In the genomic region with DNA sequence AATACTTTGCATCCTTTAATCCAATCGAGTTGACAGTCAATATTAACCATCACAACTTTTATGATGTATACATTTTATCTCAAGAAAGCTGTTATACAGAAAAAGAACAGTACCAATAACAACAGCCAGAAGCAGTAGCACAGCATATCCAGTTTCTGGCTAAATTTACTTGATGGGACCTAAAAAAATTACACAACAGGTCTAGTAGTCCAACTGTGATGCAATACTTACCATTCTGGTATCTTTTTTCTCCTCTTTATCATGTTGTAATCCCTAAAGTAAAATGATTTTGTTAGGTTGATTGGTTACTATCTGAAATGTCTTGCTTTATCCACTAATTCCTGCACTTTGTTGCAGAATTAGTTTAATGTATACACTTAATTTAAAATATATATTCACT, we compare ENCODE assay signal across 1 cellular context.
TF ChIP-seq lines count a peak whose summit lies in the region.

No MANE protein-coding gene starts in this region.

TF ChIP-seq in K562, 482 proteins besides CTCF, POLR2A, EP300 and RAD21 (continued from another document):
- TF ChIP-seq ZKSCAN8 (CRISPR knock-in tag; IDR thresholded peaks at IDR 0.05) (no peak), CEBPB (tag; IDR thresholded peaks at IDR 0.05) (peak; percentile 74), TGIF2 (CRISPR knock-in tag; IDR thresholded peaks at IDR 0.05) (no peak), SIRT6 (IDR thresholded peaks at IDR 0.05; ENCODE audit: low read depth, low read length) (no peak), CBFB (CRISPR knock-in tag; IDR thresholded peaks at IDR 0.05) (no peak), ETS2 (tag; IDR thresholded peaks at IDR 0.05; ENCODE audit: borderline replicate concordance, poor library complexity, severe bottlenecking) (no peak), HDAC8 (tag; IDR thresholded peaks at IDR 0.05) (no peak), PHF20 (IDR thresholded peaks at IDR 0.05; ENCODE audit: partially characterized antibody) (no peak), MTF1 (CRISPR knock-in tag; IDR thresholded peaks at IDR 0.05; ENCODE audit: borderline replicate concordance) (no peak), MEIS2 (IDR thresholded peaks at IDR 0.05; ENCODE audit: partially characterized antibody) (no peak), ZNF584 (CRISPR knock-in tag; IDR thresholded peaks at IDR 0.05; ENCODE audit: low read depth) (no peak), GATAD2B (IDR thresholded peaks at IDR 0.05; ENCODE audit: borderline replicate concordance) (no peak), CEBPG (CRISPR knock-in tag; IDR thresholded peaks at IDR 0.05) (no peak), CEBPG (tag; conservative IDR thresholded peaks at IDR 0.05 in 1 of 2, IDR thresholded peaks at IDR 0.05 in 1 of 2) (peak; percentile 12 to 77; a peak in 2 of 4 replicates), NR3C1 (CRISPR knock-in tag; IDR thresholded peaks at IDR 0.05) (no peak), KLF13 (tag; IDR thresholded peaks at IDR 0.05; ENCODE audit: borderline replicate concordance, low read depth) (no peak)
- TF ChIP-seq, protein P1, sequence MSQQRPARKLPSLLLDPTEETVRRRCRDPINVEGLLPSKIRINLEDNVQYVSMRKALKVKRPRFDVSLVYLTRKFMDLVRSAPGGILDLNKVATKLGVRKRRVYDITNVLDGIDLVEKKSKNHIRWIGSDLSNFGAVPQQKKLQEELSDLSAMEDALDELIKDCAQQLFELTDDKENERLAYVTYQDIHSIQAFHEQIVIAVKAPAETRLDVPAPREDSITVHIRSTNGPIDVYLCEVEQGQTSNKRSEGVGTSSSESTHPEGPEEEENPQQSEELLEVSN (IDR thresholded peaks at IDR 0.05; ENCODE audit: borderline replicate concordance in 1 of 2, extremely low read depth in 1 of 2, insufficient read depth in 1 of 2, insufficient read length in 1 of 2, low read depth in 1 of 2, low read length in 1 of 2, poor library complexity in 1 of 2, severe bottlenecking in 1 of 2): no peak
- TF ChIP-seq, protein P2, sequence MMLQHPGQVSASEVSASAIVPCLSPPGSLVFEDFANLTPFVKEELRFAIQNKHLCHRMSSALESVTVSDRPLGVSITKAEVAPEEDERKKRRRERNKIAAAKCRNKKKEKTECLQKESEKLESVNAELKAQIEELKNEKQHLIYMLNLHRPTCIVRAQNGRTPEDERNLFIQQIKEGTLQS (IDR thresholded peaks at IDR 0.05): peak; percentile 20; the same call in 1 of the 2 replicates
- TF ChIP-seq, protein P2 (CRISPR knock-in tag; conservative IDR thresholded peaks at IDR 0.05): no peak
- TF ChIP-seq, protein P3, sequence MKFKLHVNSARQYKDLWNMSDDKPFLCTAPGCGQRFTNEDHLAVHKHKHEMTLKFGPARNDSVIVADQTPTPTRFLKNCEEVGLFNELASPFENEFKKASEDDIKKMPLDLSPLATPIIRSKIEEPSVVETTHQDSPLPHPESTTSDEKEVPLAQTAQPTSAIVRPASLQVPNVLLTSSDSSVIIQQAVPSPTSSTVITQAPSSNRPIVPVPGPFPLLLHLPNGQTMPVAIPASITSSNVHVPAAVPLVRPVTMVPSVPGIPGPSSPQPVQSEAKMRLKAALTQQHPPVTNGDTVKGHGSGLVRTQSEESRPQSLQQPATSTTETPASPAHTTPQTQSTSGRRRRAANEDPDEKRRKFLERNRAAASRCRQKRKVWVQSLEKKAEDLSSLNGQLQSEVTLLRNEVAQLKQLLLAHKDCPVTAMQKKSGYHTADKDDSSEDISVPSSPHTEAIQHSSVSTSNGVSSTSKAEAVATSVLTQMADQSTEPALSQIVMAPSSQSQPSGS (CRISPR knock-in tag; IDR thresholded peaks at IDR 0.05): no peak
- TF ChIP-seq, protein P4, sequence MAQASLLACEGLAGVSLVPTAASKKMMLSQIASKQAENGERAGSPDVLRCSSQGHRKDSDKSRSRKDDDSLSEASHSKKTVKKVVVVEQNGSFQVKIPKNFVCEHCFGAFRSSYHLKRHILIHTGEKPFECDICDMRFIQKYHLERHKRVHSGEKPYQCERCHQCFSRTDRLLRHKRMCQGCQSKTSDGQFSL (CRISPR knock-in tag; IDR thresholded peaks at IDR 0.05): no peak
- TF ChIP-seq, protein P4 (tag; IDR thresholded peaks at IDR 0.05): no peak
